ENCODE assay signal across 1 cellular context in genomic region chr1:219724440-219724839, GRCh38.
TF ChIP-seq lines count a peak whose summit lies in the region.

No MANE protein-coding gene starts in this region.

TF ChIP-seq in H1, 55 proteins besides CTCF, POLR2A, EP300 and RAD21:
- TF ChIP-seq GABPA (IDR thresholded peaks at IDR 0.05; ENCODE audit: borderline replicate concordance, insufficient read depth, low read length) (no peak), TEAD4 (IDR thresholded peaks at IDR 0.05; ENCODE audit: low read depth, low read length) (no peak), SIX5 (IDR thresholded peaks at IDR 0.05; ENCODE audit: low read depth, low read length) (no peak), CTBP2 (IDR thresholded peaks at IDR 0.05; ENCODE audit: borderline replicate concordance, insufficient read depth, insufficient read length, low read length) (no peak), SUZ12 (IDR thresholded peaks at IDR 0.05; ENCODE audit: low read length) (no peak), RXRA (IDR thresholded peaks at IDR 0.05; ENCODE audit: insufficient read depth, low read depth, low read length) (no peak), HDAC2 (IDR thresholded peaks at IDR 0.05; ENCODE audit: borderline replicate concordance in 1 of 2, low read depth in 2 of 2, low read length in 2 of 2) (no peak), SP4 (IDR thresholded peaks at IDR 0.05; ENCODE audit: low read length) (no peak), EZH2 (IDR thresholded peaks at IDR 0.05; ENCODE audit: low read depth, low read length, severe bottlenecking) (no peak), RBBP5 (IDR thresholded peaks at IDR 0.05; ENCODE audit: borderline replicate concordance, low read depth, low read length) (no peak)
